In genomic region chr12:54217309-54217661, GRCh38 we compare ENCODE assay signal across 8 cellular contexts. TPM values are rescaled to one million over a fixed set of nuclear protein-coding genes. Genes with fewer than 3 reads are reported as not detected.
DNase-seq lines count a peak whose midpoint lies in the region; ATAC-seq and TF ChIP-seq lines count a peak whose summit lies in the region.

No MANE protein-coding gene starts in this region.

- peak overlapping the region; percentile 48 for H3K27ac ChIP-seq in CD4-positive, alpha-beta memory T cell (ENCODE audit: low read depth, low read length)
- no peak overlapping the region for H3K27ac ChIP-seq in duodenal mucosa (ENCODE audit: low read depth, low read length)

- H3K4me3 Mint-ChIP-seq in CD4-positive, alpha-beta memory T cell = peak overlapping the region; percentile 80 to 89 (median 85)
- H3K4me3 Mint-ChIP-seq in osteocyte (ENCODE audit: unreplicated experiment) = peak overlapping the region; percentile 74

- no peaks in the 10 kb centered on the region for H3K27me3 ChIP-seq in CD4-positive, alpha-beta memory T cell (ENCODE audit: insufficient read depth, low read length)
- peaks cover 37 to 46% of the 10 kb centered on the region in 2 donors for H3K27me3 ChIP-seq in duodenal mucosa (ENCODE audit: control insufficient read depth in 1 of 2, insufficient read depth in 2 of 2, low read length in 2 of 2)

- H3K36me3 ChIP-seq in CD4-positive, alpha-beta memory T cell (ENCODE audit: insufficient read depth, low read length) = no peaks in the 10 kb centered on the region
- no peaks in the 10 kb centered on the region for H3K36me3 ChIP-seq in duodenal mucosa (ENCODE audit: control insufficient read depth in 1 of 2, insufficient read depth in 2 of 2, low read length in 2 of 2)

- TF ChIP-seq CTCF in osteocyte (IDR thresholded peaks at IDR 0.05) = no peak

- intact Hi-C loops in CD4-positive, alpha-beta memory T cell (cut with micrococcal nuclease) = loop anchor here (1.0 to 2.0 kb wide), 3 partner anchors 142 to 516 kb away; no protein-coding TSS in a partner anchor

- no peaks in the 10 kb centered on the region for H3K9me3 Mint-ChIP-seq in CD4-positive, alpha-beta memory T cell
- H3K9me3 Mint-ChIP-seq in osteocyte (ENCODE audit: unreplicated experiment) = no peaks in the 10 kb centered on the region

- H3K9ac ChIP-seq in duodenal mucosa (ENCODE audit: low read depth in 1 of 2, low read length in 2 of 2) = no peak overlapping the region

- H3K4me1 ChIP-seq in CD4-positive, alpha-beta memory T cell (ENCODE audit: insufficient read depth, low read length) = peaks cover 37% of the 10 kb centered on the region
- peaks cover 22 to 28% of the 10 kb centered on the region in 2 donors for H3K4me1 ChIP-seq in duodenal mucosa (ENCODE audit: control insufficient read depth in 1 of 2, insufficient read depth in 2 of 2, low read length in 2 of 2)

- peak overlapping the region in 5 of 7 donors; percentile 58 to 91 (median 80) for H3K27ac Mint-ChIP-seq in CD4-positive, alpha-beta memory T cell
- no peak overlapping the region for H3K27ac Mint-ChIP-seq in osteocyte (ENCODE audit: unreplicated experiment)

- H3K27me3 Mint-ChIP-seq in CD4-positive, alpha-beta memory T cell = no peaks in the 10 kb centered on the region
- H3K27me3 Mint-ChIP-seq in osteocyte (ENCODE audit: unreplicated experiment) = peaks cover 14% of the 10 kb centered on the region

- H3K9me3 ChIP-seq in CD4-positive, alpha-beta memory T cell (ENCODE audit: control insufficient read depth in 1 of 2, low read length in 2 of 2) = no peaks in the 10 kb centered on the region
- H3K9me3 ChIP-seq in duodenal mucosa (ENCODE audit: control insufficient read depth in 1 of 2, low read length in 2 of 2) = no peaks in the 10 kb centered on the region

- peaks cover 17 to 48% (median 27%) of the 10 kb centered on the region in 4 donors for H3K4me1 Mint-ChIP-seq in CD4-positive, alpha-beta memory T cell
- peaks cover 20% of the 10 kb centered on the region for H3K4me1 Mint-ChIP-seq in osteocyte (ENCODE audit: unreplicated experiment)

- DNase-seq in CD4-positive, alpha-beta memory T cell = no peak
- DNase-seq in NCI-H69 (lab: John Stamatoyannopoulos, UW) (peak; percentile 75), osteocyte (ENCODE audit: extremely low spot score, unreplicated experiment) (no peak), RPMI8226 (no peak), DMS53 (lab: John Stamatoyannopoulos, UW) (no peak)
- no peak for DNase-seq in central memory CD4-positive, alpha-beta T cell

- CTCF ChIA-PET in CD4-positive, alpha-beta memory T cell (lab: Charles Lee; ENCODE audit: partially characterized antibody) = interaction anchor here (1.0 to 4.3 kb wide), 7 partner anchors 11 to 185 kb away, joined by 3 to 43 read pairs (median 17); partner anchors contain the start of genes HOXC5 and SMUG1

- POLR2A ChIA-PET in CD4-positive, alpha-beta memory T cell (lab: Charles Lee; ENCODE audit: partially characterized antibody) = interaction anchor here (1.6 to 3.4 kb wide), 3 partner anchors 10 to 142 kb away, joined by 9 to 17 read pairs (median 11); partner anchors contain the start of genes CBX5 and HNRNPA1

- H3K36me3 Mint-ChIP-seq in CD4-positive, alpha-beta memory T cell = no peaks in the 10 kb centered on the region
- H3K36me3 Mint-ChIP-seq in osteocyte (ENCODE audit: unreplicated experiment) = no peaks in the 10 kb centered on the region

- peak overlapping the region in 1 of 2 donors; percentile 70 for H3K4me3 ChIP-seq in CD4-positive, alpha-beta memory T cell (ENCODE audit: low read length in 2 of 2)
- peak overlapping the region; percentile 54 to 58 for H3K4me3 ChIP-seq in duodenal mucosa (ENCODE audit: low read depth in 1 of 2, low read length in 2 of 2)

- no peak for ATAC-seq in GM21528 (IDR thresholded peaks at IDR 0.05; ENCODE audit: low FRiP score, unreplicated experiment)

RNA-seq across cellular contexts. Expression of gene SMUG1, which starts 28.5 kb away (rescaled TPM):
- 10 to 100 TPM; 27.2 to 30.7 TPM for total RNA-seq in CD4-positive, alpha-beta memory T cell
- polyA plus RNA-seq in CD4-positive, alpha-beta memory T cell = 10 to 100 TPM; 24.6 to 38.2 TPM
- 33.8 and 34.5 TPM in 2 replicates for total RNA-seq in osteocyte
